Comparison of ENCODE assay signal across 17 cellular contexts in the genomic region with DNA sequence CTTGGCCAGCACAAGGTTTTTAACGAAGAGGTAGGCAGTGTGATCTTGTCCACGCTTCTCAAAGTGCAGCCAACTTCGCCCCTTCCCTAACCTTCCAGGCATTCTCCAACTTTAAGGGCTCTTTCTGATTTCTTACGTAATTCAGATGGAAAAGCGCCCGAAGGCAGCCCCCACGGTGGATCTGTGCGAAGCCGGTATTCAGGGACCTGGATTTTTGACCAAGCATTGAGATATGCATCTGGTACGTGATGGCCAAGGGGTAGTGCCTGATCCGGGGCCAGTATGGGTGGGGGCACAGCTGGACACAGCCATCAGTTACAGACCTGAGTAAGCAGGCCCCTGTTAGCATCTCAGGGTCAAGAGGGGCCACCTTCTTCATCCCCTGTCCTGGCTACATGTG.
DNase-seq lines count a peak whose midpoint lies in the region; ATAC-seq and TF ChIP-seq lines count a peak whose summit lies in the region.
"Had no signal": no experiment of that assay in that cellular context is flagged by ENCODE, and none has a peak within 500 bp of the region (broad histone marks: within the 10 kb centered on the region; RNA-seq: fewer than 3 reads in every experiment).

No MANE protein-coding gene starts in this region.

- peaks cover 6% of the 10 kb centered on the region; the same call in 1 of the 2 replicates for H4K20me1 ChIP-seq in BLaER1
- H4K20me1 ChIP-seq in hepatocyte (ENCODE audit: insufficient read depth, poor library complexity, severe bottlenecking): peaks cover under 1% of the 10 kb centered on the region

- H3K27ac ChIP-seq in BLaER1: peak overlapping the region; percentile 31; the same call in 1 of the 2 replicates
- no peak overlapping the region for H3K27ac ChIP-seq in endodermal cell (ENCODE audit: low read depth, low read length)
- no peak overlapping the region for H3K27ac ChIP-seq in hepatocyte

- peaks cover 13% of the 10 kb centered on the region for H3K4me1 Mint-ChIP-seq in CD14-positive monocyte
- no peaks in the 10 kb centered on the region for H3K4me1 Mint-ChIP-seq in endodermal cell
- H3K4me1 Mint-ChIP-seq in osteocyte (ENCODE audit: unreplicated experiment): peaks cover 2% of the 10 kb centered on the region

- intact Hi-C loops in CD14-positive monocyte (cut with micrococcal nuclease): no loop called here

- H3K36me3 ChIP-seq in BLaER1 (peaks cover 80% of the 10 kb centered on the region), endodermal cell (ENCODE audit: control insufficient read depth, insufficient read depth, low read length) (peaks cover 23% of the 10 kb centered on the region), hepatocyte (replicated peaks; ENCODE audit: insufficient read depth, low read depth) (no peaks in the 10 kb centered on the region)

- DNase-seq in CD14-positive monocyte (ENCODE audit: low spot score) (peak; percentile 11), endodermal cell (peak; percentile 16), osteocyte (ENCODE audit: extremely low spot score, unreplicated experiment) (peak; percentile 77), hepatocyte (ENCODE audit: low spot score) (no peak), left lobe of liver (ENCODE audit: low spot score) (no peak), NOMO-1 treated with dmso at 0.1 percent for 144 hours (lab: John Stamatoyannopoulos, UW; ENCODE audit: unreplicated experiment) (no peak)
- DNase-seq: AML-193, DMS 273 treated with DMSO at 0.1 percent for 48 hours, DND-41, Karpas-422, NCI-H1048, NCI-H1436, NCI-H1930, NCI-H345, NCI-H524 treated with DMSO at 0.1 percent for 48 hours had no signal

- peaks cover 13 to 14% of the 10 kb centered on the region in 2 donors for H3K36me3 Mint-ChIP-seq in CD14-positive monocyte
- H3K36me3 Mint-ChIP-seq in endodermal cell (ENCODE audit: low read depth): peaks cover 15% of the 10 kb centered on the region
- H3K36me3 Mint-ChIP-seq in osteocyte (ENCODE audit: unreplicated experiment): peaks cover 15% of the 10 kb centered on the region

- ATAC-seq in left lobe of liver: no peak

- H3K9ac ChIP-seq in BLaER1 (no peak overlapping the region), endodermal cell (ENCODE audit: extremely low read depth, low read length, poor library complexity, severe bottlenecking) (no peak overlapping the region)

- H3K4me1 ChIP-seq in BLaER1: peaks cover 78% of the 10 kb centered on the region
- no peaks in the 10 kb centered on the region for H3K4me1 ChIP-seq in endodermal cell (ENCODE audit: control insufficient read depth, insufficient read depth, low read length)
- no peaks in the 10 kb centered on the region for H3K4me1 ChIP-seq in hepatocyte (ENCODE audit: insufficient read depth)

- WGBS in endodermal cell (ENCODE audit: insufficient coverage in 1 of 2, insufficient read length in 1 of 2), 2 experiments: 93 to 100% methylated on average over 11 of the region's 11 CpGs
- WGBS in hepatocyte (ENCODE audit: low lambda C conversion rate, missing lambda C conversion rate): 94% methylated on average over 11 of the region's 11 CpGs

- H3K4me3 ChIP-seq in BLaER1 (no peak overlapping the region), endodermal cell (ENCODE audit: low read length) (no peak overlapping the region), hepatocyte (no peak overlapping the region)

- TF ChIP-seq CTCF in CD14-positive monocyte (IDR thresholded peaks at IDR 0.05) (no peak), endodermal cell (conservative IDR thresholded peaks at IDR 0.05) (no peak), osteocyte (IDR thresholded peaks at IDR 0.05) (no peak), hepatocyte (IDR thresholded peaks at IDR 0.05; ENCODE audit: poor library complexity) (no peak)

- H3K9me3 Mint-ChIP-seq in CD14-positive monocyte: peaks cover 0 to 2% (median 0%) of the 10 kb centered on the region in 7 donors
- no peaks in the 10 kb centered on the region for H3K9me3 Mint-ChIP-seq in endodermal cell
- no peaks in the 10 kb centered on the region for H3K9me3 Mint-ChIP-seq in osteocyte (ENCODE audit: unreplicated experiment)
- H3K9me3 Mint-ChIP-seq: IgD-negative memory B cell had no signal

- H3K27me3 ChIP-seq in BLaER1 (no peaks in the 10 kb centered on the region), endodermal cell (ENCODE audit: control insufficient read depth, insufficient read depth, low read length, poor library complexity, severe bottlenecking) (no peaks in the 10 kb centered on the region), hepatocyte (no peaks in the 10 kb centered on the region)

- no peaks in the 10 kb centered on the region for H3K9me2 ChIP-seq in hepatocyte (replicated peaks; ENCODE audit: insufficient read depth)

- H3K9me3 ChIP-seq in BLaER1 (no peaks in the 10 kb centered on the region), endodermal cell (ENCODE audit: control insufficient read depth, low read length) (no peaks in the 10 kb centered on the region), hepatocyte (ENCODE audit: low read depth) (no peaks in the 10 kb centered on the region)

- H3K27ac Mint-ChIP-seq in CD14-positive monocyte (no peak overlapping the region), endodermal cell (no peak overlapping the region), osteocyte (ENCODE audit: unreplicated experiment) (no peak overlapping the region)
- H3K27ac Mint-ChIP-seq: IgD-negative memory B cell had no signal

- H3K4me2 ChIP-seq in BLaER1 (no peak overlapping the region), hepatocyte (no peak overlapping the region)

- no peaks in the 10 kb centered on the region for H3K79me2 ChIP-seq in hepatocyte

- H3K4me3 Mint-ChIP-seq in CD14-positive monocyte (no peak overlapping the region), endodermal cell (no peak overlapping the region), osteocyte (ENCODE audit: unreplicated experiment) (no peak overlapping the region)
- H3K4me3 Mint-ChIP-seq: IgD-negative memory B cell had no signal

- H3K27me3 Mint-ChIP-seq in CD14-positive monocyte (ENCODE audit: low read depth in 3 of 3): peaks cover 2 to 8% (median 4%) of the 10 kb centered on the region in 3 donors
- no peaks in the 10 kb centered on the region for H3K27me3 Mint-ChIP-seq in endodermal cell (ENCODE audit: insufficient read depth)
- H3K27me3 Mint-ChIP-seq in osteocyte (ENCODE audit: unreplicated experiment): no peaks in the 10 kb centered on the region
- H3K27me3 Mint-ChIP-seq: IgD-negative memory B cell had no signal

- H2AFZ ChIP-seq in hepatocyte: no peak overlapping the region

Comparison
In these comparisons a context has a peak if more than half of its experiments do, and no peak if none do; other contexts are left out.
1. DNase-seq: peak in CD14-positive monocyte (single experiment), endodermal cell (single experiment) and osteocyte (single experiment); none in hepatocyte (single experiment), left lobe of liver (single experiment) and NOMO-1 treated with dmso at 0.1 percent for 144 hours (single experiment).